Comparison of ENCODE assay signal across 21 cellular contexts in genomic region chr12:30151831-30152230, GRCh38.
DNase-seq lines count a peak whose midpoint lies in the region; ATAC-seq and TF ChIP-seq lines count a peak whose summit lies in the region.
"Had no signal": no experiment of that assay in that cellular context is flagged by ENCODE, and none has a peak within 500 bp of the region (broad histone marks: within the 10 kb centered on the region; RNA-seq: fewer than 3 reads in every experiment).

No MANE protein-coding gene starts in this region.

- WGBS in body of pancreas, 2 donors = 46 to 47% methylated on average over 5 of the region's 5 CpGs

- DNase-seq in NCI-H748 (lab: John Stamatoyannopoulos, UW; ENCODE audit: unreplicated experiment) = peak; percentile 37
- DNase-seq in NCI-H748 treated with DMSO at 0.1 percent for 48 hours (lab: John Stamatoyannopoulos, UW) = no peak
- peak; percentile 39 for DNase-seq in LNCaP clone FGC (ENCODE audit: low read depth)
- DNase-seq in body of pancreas = peak in 1 of 4 donors; percentile 13
- no peak for DNase-seq in brain microvascular endothelial cell
- no peak for DNase-seq in BE2C
- DNase-seq: 8988T; ACHN; CD4-positive, alpha-beta memory T cell; CD4-positive, CD25-positive, alpha-beta regulatory T cell; CD8-positive, alpha-beta memory T cell; COR-L47; DMS 273 treated with DMSO at 0.1 percent for 48 hours; DMS79; DND-41; EL; GDM1 had no signal

- TF ChIP-seq POLR2A in body of pancreas (IDR thresholded peaks at IDR 0.05) = no peak

- no peak overlapping the region for H3K4me3 ChIP-seq in LNCaP clone FGC (ENCODE audit: low read depth, low read length)
- H3K4me3 ChIP-seq in body of pancreas = no peak overlapping the region
- no peak overlapping the region for H3K4me3 ChIP-seq in brain microvascular endothelial cell (ENCODE audit: low read depth, low read length)
- no peak overlapping the region for H3K4me3 ChIP-seq in BE2C (ENCODE audit: low read depth, low read length)
- H3K4me3 ChIP-seq: BLaER1 treated with 17β-estradiol and CSF1 and Interleukin-3, amounts not matched to agents 10 nM and 100 nM; GM12878 had no signal

- intact Hi-C loops in body of pancreas (cut with DNase I) = no loop called here

- ATAC-seq in body of pancreas = peak; percentile 24
- no peak for ATAC-seq in GM21737 (IDR thresholded peaks at IDR 0.05; ENCODE audit: unreplicated experiment)
- ATAC-seq: GM12878 had no signal

- H3K4me1 ChIP-seq in body of pancreas (no peaks in the 10 kb centered on the region), BE2C (peaks cover 5% of the 10 kb centered on the region; the same call in 1 of the 2 replicates)
- H3K4me1 ChIP-seq: BLaER1 treated with 17β-estradiol and CSF1 and Interleukin-3, amounts not matched to agents 10 nM and 100 nM had no signal

- in situ Hi-C loops in brain microvascular endothelial cell (cut with HindIII; ENCODE audit: low pct_ligation_motif_present, low sequenced_read_pairs) = no loop called here

- H3K36me3 ChIP-seq in body of pancreas (replicated peaks in 1 of 2; ENCODE audit: insufficient read depth in 1 of 2, low read depth in 2 of 2) = no peaks in the 10 kb centered on the region
- H3K36me3 ChIP-seq in brain microvascular endothelial cell (replicated peaks) = no peaks in the 10 kb centered on the region
- H3K36me3 ChIP-seq in BE2C = no peaks in the 10 kb centered on the region
- H3K36me3 ChIP-seq: BLaER1 treated with 17β-estradiol and CSF1 and Interleukin-3, amounts not matched to agents 10 nM and 100 nM had no signal

- TF ChIP-seq CTCF in C4-2B (conservative IDR thresholded peaks at IDR 0.05) = no peak
- no peak for TF ChIP-seq CTCF in LNCaP clone FGC (IDR thresholded peaks at IDR 0.05; ENCODE audit: control insufficient read depth, extremely low read depth, insufficient read depth)
- TF ChIP-seq CTCF in body of pancreas (IDR thresholded peaks at IDR 0.05) = no peak
- no peak for TF ChIP-seq CTCF in brain microvascular endothelial cell (IDR thresholded peaks at IDR 0.05; ENCODE audit: low read depth, low read length, missing control alignments)
- TF ChIP-seq CTCF in BE2C (IDR thresholded peaks at IDR 0.05; ENCODE audit: low read depth, low read length) = no peak

- H3K9me3 ChIP-seq in body of pancreas (no peaks in the 10 kb centered on the region), BE2C (no peaks in the 10 kb centered on the region; the same call in 1 of the 2 replicates)

- 0 out of 2 replicates have a peak overlapping the region, but pooled peaks have one; percentile 23 for H3K27ac ChIP-seq in C4-2B
- H3K27ac ChIP-seq in body of pancreas = no peak overlapping the region
- no peak overlapping the region for H3K27ac ChIP-seq in brain microvascular endothelial cell
- H3K27ac ChIP-seq: BLaER1 treated with 17β-estradiol and CSF1 and Interleukin-3, amounts not matched to agents 10 nM and 100 nM had no signal

- H3K27me3 ChIP-seq in body of pancreas (no peaks in the 10 kb centered on the region), brain microvascular endothelial cell (replicated peaks) (no peaks in the 10 kb centered on the region), BE2C (no peaks in the 10 kb centered on the region)
- H3K27me3 ChIP-seq: BLaER1 treated with 17β-estradiol and CSF1 and Interleukin-3, amounts not matched to agents 10 nM and 100 nM had no signal

Comparison
In these comparisons a context has a peak if more than half of its experiments do, and no peak if none do; other contexts are left out.
1. DNase-seq: peak in NCI-H748 (single experiment) and LNCaP clone FGC (single experiment); none in NCI-H748 treated with DMSO at 0.1 percent for 48 hours (single experiment), brain microvascular endothelial cell (single experiment) and BE2C (single experiment).